In the genomic region with DNA sequence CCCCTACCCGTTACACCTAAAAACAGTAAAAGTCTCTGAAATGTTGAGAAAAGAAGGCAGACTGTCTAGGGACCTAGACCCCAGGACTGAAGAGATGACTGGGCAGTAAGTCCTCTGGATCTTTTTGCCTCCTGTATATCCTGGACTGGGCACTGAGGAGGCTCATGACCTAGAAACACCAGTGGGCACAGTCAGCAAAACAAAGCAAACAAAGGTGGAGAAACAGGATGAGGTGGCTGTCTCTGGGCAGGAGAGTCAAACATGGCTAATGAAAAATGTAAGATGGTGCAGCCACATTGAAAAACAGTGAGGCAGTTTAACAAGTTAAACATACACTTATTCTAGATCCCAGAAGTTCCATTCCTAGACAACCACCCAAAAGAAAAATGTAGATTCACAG, we compare ENCODE assay signal across 11 cellular contexts. TPM values are rescaled to one million over a fixed set of nuclear protein-coding genes. Genes with fewer than 3 reads are reported as not detected.
"Had no signal": no experiment of that assay in that cellular context is flagged by ENCODE, and none has a peak within 500 bp of the region (broad histone marks: within the 10 kb centered on the region; RNA-seq: fewer than 3 reads in every experiment).

No MANE protein-coding gene starts in this region.

- H3K9me3 ChIP-seq: HAP-1 had no signal

- H3K4me1 ChIP-seq: HAP-1 had no signal

- H3K4me3 ChIP-seq: GM23248, HAP-1, K562 had no signal

- H2AFZ ChIP-seq: GM23248 had no signal

- FAIRE-seq: K562 had no signal

- H3K36me3 ChIP-seq: HAP-1 had no signal

- H3K27ac ChIP-seq: GM23248, HL-60 had no signal

- ATAC-seq: HCT116, K562 had no signal

- H3K9ac ChIP-seq: GM23248 had no signal

- DNase-seq: GM23248, GOT3, H7, HFFc6, IMR-90 had no signal

RNA-seq across cellular contexts. Expression of gene AKR1C4, which starts 45.9 kb away (rescaled TPM):
- total RNA-seq: GM23248, H4, H7, HFFc6, HT1080, IMR-90 had no signal
- polyA plus RNA-seq: GM23248, IMR-90, K562 had no signal

RNA-seq across cellular contexts. Expression of gene AKR1C8, which starts 57.6 kb away (rescaled TPM):
- total RNA-seq: GM23248, H7, HFFc6, HT1080, IMR-90 had no signal
- polyA plus RNA-seq: GM23248, IMR-90 had no signal
